Comparison of ENCODE assay signal across 1 cellular context in genomic region chr12:80183939-80184338, GRCh38.
TF ChIP-seq lines count a peak whose summit lies in the region.

No MANE protein-coding gene starts in this region.

TF ChIP-seq in HepG2, 621 proteins besides CTCF, POLR2A, EP300 and RAD21:
- no peak for TF ChIP-seq EEA1 (CRISPR knock-in tag; IDR thresholded peaks at IDR 0.05; ENCODE audit: borderline replicate concordance)
- TF ChIP-seq, protein P1, sequence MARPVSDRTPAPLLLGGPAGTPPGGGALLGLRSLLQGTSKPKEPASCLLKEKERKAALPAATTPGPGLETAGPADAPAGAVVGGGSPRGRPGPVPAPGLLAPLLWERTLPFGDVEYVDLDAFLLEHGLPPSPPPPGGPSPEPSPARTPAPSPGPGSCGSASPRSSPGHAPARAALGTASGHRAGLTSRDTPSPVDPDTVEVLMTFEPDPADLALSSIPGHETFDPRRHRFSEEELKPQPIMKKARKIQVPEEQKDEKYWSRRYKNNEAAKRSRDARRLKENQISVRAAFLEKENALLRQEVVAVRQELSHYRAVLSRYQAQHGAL (CRISPR knock-in tag; IDR thresholded peaks at IDR 0.05; ENCODE audit: not compliant biosample characterization): no peak
- peak; percentile 98 for TF ChIP-seq MAFF (IDR thresholded peaks at IDR 0.05; ENCODE audit: low read depth, low read length)
- TF ChIP-seq ZNF33A (CRISPR knock-in tag; IDR thresholded peaks at IDR 0.05; ENCODE audit: borderline replicate concordance): no peak
- TF ChIP-seq CREM (IDR thresholded peaks at IDR 0.05): no peak
- no peak for TF ChIP-seq CREM (CRISPR knock-in tag; IDR thresholded peaks at IDR 0.05)
- TF ChIP-seq CHD4 (IDR thresholded peaks at IDR 0.05; ENCODE audit: borderline replicate concordance, low read length): no peak
- TF ChIP-seq ZNF891 (CRISPR knock-in tag; IDR thresholded peaks at IDR 0.05): no peak
- no peak for TF ChIP-seq ZNF788 (CRISPR knock-in tag; IDR thresholded peaks at IDR 0.05; ENCODE audit: borderline replicate concordance)
- TF ChIP-seq, protein P2, sequence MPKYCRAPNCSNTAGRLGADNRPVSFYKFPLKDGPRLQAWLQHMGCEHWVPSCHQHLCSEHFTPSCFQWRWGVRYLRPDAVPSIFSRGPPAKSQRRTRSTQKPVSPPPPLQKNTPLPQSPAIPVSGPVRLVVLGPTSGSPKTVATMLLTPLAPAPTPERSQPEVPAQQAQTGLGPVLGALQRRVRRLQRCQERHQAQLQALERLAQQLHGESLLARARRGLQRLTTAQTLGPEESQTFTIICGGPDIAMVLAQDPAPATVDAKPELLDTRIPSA (CRISPR knock-in tag; IDR thresholded peaks at IDR 0.05; ENCODE audit: borderline replicate concordance): no peak
- no peak for TF ChIP-seq ERF (CRISPR knock-in tag; IDR thresholded peaks at IDR 0.05)
- no peak for TF ChIP-seq KDM5B (CRISPR knock-in tag; IDR thresholded peaks at IDR 0.05; ENCODE audit: borderline replicate concordance)
- TF ChIP-seq NR2C2 (CRISPR knock-in tag; IDR thresholded peaks at IDR 0.05; ENCODE audit: borderline replicate concordance): no peak
- TF ChIP-seq ZNF207 (IDR thresholded peaks at IDR 0.05; ENCODE audit: borderline replicate concordance): no peak
- no peak for TF ChIP-seq MEIS1 (CRISPR knock-in tag; IDR thresholded peaks at IDR 0.05; ENCODE audit: borderline replicate concordance)
- peak; percentile 98 to 99 for TF ChIP-seq MAFK (conservative IDR thresholded peaks at IDR 0.05 in 1 of 2, IDR thresholded peaks at IDR 0.05 in 1 of 2; ENCODE audit: low read length in 2 of 2)
- no peak for TF ChIP-seq GABPA (IDR thresholded peaks at IDR 0.05; ENCODE audit: low read depth, low read length)
- peak; percentile 56; the same call in 1 of the 2 replicates for TF ChIP-seq GABPA (CRISPR knock-in tag; IDR thresholded peaks at IDR 0.05; ENCODE audit: low read depth)
- no peak for TF ChIP-seq NFAT5 (CRISPR knock-in tag; IDR thresholded peaks at IDR 0.05)
- no peak for TF ChIP-seq AGO1 (IDR thresholded peaks at IDR 0.05; ENCODE audit: low read depth, low read length, poor library complexity, severe bottlenecking)
- TF ChIP-seq EHMT2 (IDR thresholded peaks at IDR 0.05; ENCODE audit: borderline replicate concordance, low read depth, low read length): no peak
- TF ChIP-seq ZNF12 (CRISPR knock-in tag; IDR thresholded peaks at IDR 0.05): no peak
- no peak for TF ChIP-seq KLF16 (CRISPR knock-in tag; IDR thresholded peaks at IDR 0.05)
